ENCODE assay signal across 14 cellular contexts in the genomic region with DNA sequence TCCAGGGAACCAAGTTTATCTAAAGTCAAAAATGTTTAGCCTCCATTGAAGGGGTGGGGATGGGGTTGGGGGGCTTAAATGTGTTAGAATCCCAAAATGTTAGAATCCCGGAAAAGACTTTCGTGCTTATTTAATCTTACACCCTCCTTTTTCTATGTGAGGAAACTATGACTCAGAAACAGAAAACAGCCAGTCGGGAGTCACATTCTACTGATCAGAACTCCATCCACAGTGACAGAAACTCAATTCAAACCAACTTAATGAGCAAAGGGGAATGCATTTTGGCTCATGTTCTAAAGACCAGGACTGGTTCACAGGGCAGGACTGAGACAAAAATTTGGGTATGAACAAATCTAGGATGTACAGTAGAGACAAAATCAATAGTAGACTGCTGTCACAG. TPM values are rescaled to one million over a fixed set of nuclear protein-coding genes. Genes with fewer than 3 reads are reported as not detected.
A peak's percentile ranks its signal among the peaks of the same experiment; 100 is the strongest.
DNase-seq lines count a peak whose midpoint lies in the region; ATAC-seq, FAIRE-seq and TF ChIP-seq lines count a peak whose summit lies in the region.
"Had no signal": no experiment of that assay in that cellular context is flagged by ENCODE, and none has a peak within 500 bp of the region (broad histone marks: within the 10 kb centered on the region; RNA-seq: fewer than 3 reads in every experiment).

No MANE protein-coding gene starts in this region.

- H3K36me3 ChIP-seq in GM23338 (ENCODE audit: insufficient read depth) (no peaks in the 10 kb centered on the region), K562 (ENCODE audit: control insufficient read depth, insufficient read depth, low read length) (no peaks in the 10 kb centered on the region), endodermal cell (ENCODE audit: control insufficient read depth, insufficient read depth, low read length) (no peaks in the 10 kb centered on the region), thoracic aorta (no peaks in the 10 kb centered on the region), body of pancreas (replicated peaks in 1 of 2; ENCODE audit: insufficient read depth in 1 of 2, low read depth in 2 of 2) (no peaks in the 10 kb centered on the region)
- H3K36me3 ChIP-seq: BLaER1 had no signal

- H2AFZ ChIP-seq in GM23338 (0 out of 2 replicates have a peak overlapping the region, but pooled peaks have one; percentile 35), K562 (ENCODE audit: low read depth, low read length) (no peak overlapping the region)
- H2AFZ ChIP-seq: GM23248 had no signal

- H3K9me1 ChIP-seq in K562 (ENCODE audit: control insufficient read depth, insufficient read depth, low read length): no peaks in the 10 kb centered on the region

- in situ Hi-C loops in K562 (cut with MboI): no loop called here

- no TSS peak for BruUV-seq in K562 (replicated peaks; lab: Mats Ljungman, UMichigan)

- POLR2A ChIA-PET in K562 (lab: Yijun Ruan, JAX): no interaction called here

- H3K27me3 ChIP-seq in GM23338 (ENCODE audit: insufficient read depth): no peaks in the 10 kb centered on the region
- H3K27me3 ChIP-seq in K562 (ENCODE audit: control insufficient read depth in 2 of 2, insufficient read depth in 2 of 2, low read length in 2 of 2): peaks cover 6 to 22% of the 10 kb centered on the region in 2 experiments; a peak in 4 of 5 replicates
- H3K27me3 ChIP-seq in endodermal cell (ENCODE audit: control insufficient read depth, insufficient read depth, low read length, poor library complexity, severe bottlenecking): no peaks in the 10 kb centered on the region
- no peaks in the 10 kb centered on the region for H3K27me3 ChIP-seq in thoracic aorta (replicated peaks; ENCODE audit: insufficient read depth)
- no peaks in the 10 kb centered on the region for H3K27me3 ChIP-seq in body of pancreas

- CTCF ChIA-PET in K562 (lab: Yijun Ruan, JAX; ENCODE audit: low intra/inter-chr PET ratio): no interaction called here

- peaks cover 40% of the 10 kb centered on the region for H3K4me1 Mint-ChIP-seq in GM23338
- H3K4me1 Mint-ChIP-seq in endodermal cell: peaks cover 10% of the 10 kb centered on the region

- no peaks in the 10 kb centered on the region for H3K79me2 ChIP-seq in GM23338 (replicated peaks; ENCODE audit: insufficient read depth)
- no peaks in the 10 kb centered on the region for H3K79me2 ChIP-seq in K562 (ENCODE audit: control insufficient read depth, insufficient read depth, low read length)

- no peak overlapping the region for H3K27ac ChIP-seq in GM23338 (ENCODE audit: low read depth)
- H3K27ac ChIP-seq in K562 (ENCODE audit: extremely low read depth, low read depth, low read length): no peak overlapping the region
- no peak overlapping the region for H3K27ac ChIP-seq in endodermal cell (ENCODE audit: low read depth, low read length)
- peak overlapping the region; percentile 55 to 65 for H3K27ac ChIP-seq in thoracic aorta
- no peak overlapping the region for H3K27ac ChIP-seq in body of pancreas
- H3K27ac ChIP-seq: BLaER1, GM23248 had no signal

- H3K9me3 ChIP-seq in K562 (replicated peaks; ENCODE audit: control insufficient read depth, insufficient read depth, low read depth, low read length) (no peaks in the 10 kb centered on the region), endodermal cell (ENCODE audit: control insufficient read depth, low read length) (no peaks in the 10 kb centered on the region), thoracic aorta (no peaks in the 10 kb centered on the region), body of pancreas (no peaks in the 10 kb centered on the region)
- H3K9me3 ChIP-seq: BLaER1, Caco-2 had no signal

- no peak for TF ChIP-seq POLR2A in K562 (conservative IDR thresholded peaks at IDR 0.05)
- TF ChIP-seq POLR2A in body of pancreas (IDR thresholded peaks at IDR 0.05): no peak

- H3K9me3 Mint-ChIP-seq in GM23338: no peaks in the 10 kb centered on the region
- H3K9me3 Mint-ChIP-seq in endodermal cell: no peaks in the 10 kb centered on the region
- H3K9me3 Mint-ChIP-seq: CD8-positive, alpha-beta memory T cell; H9 had no signal

- DNase-seq in GM23338 (ENCODE audit: low spot score): no peak
- DNase-seq in K562 (ENCODE audit: extremely low read depth in 1 of 4, low spot score in 3 of 4): no peak
- peak; percentile 22 for DNase-seq in endodermal cell
- DNase-seq in thoracic aorta (ENCODE audit: low spot score): no peak
- DNase-seq in body of pancreas: no peak
- DNase-seq in DMS53 treated with DMSO at 0.1 percent for 48 hours (lab: John Stamatoyannopoulos, UW; ENCODE audit: unreplicated experiment): no peak
- no peak for DNase-seq in UCSD-AML1 (lab: John Stamatoyannopoulos, UW; ENCODE audit: unreplicated experiment)
- DNase-seq: 8988T; AML-193; Caco-2; CD8-positive, alpha-beta memory T cell; GM23248; H9 had no signal

- no peak overlapping the region for H3K9ac ChIP-seq in K562 (ENCODE audit: insufficient read depth in 1 of 2, low read depth in 2 of 2, low read length in 2 of 2)
- H3K9ac ChIP-seq in endodermal cell (ENCODE audit: extremely low read depth, low read length, poor library complexity, severe bottlenecking): no peak overlapping the region
- H3K9ac ChIP-seq: BLaER1, GM23248 had no signal

- intact Hi-C loops in K562 (cut with micrococcal nuclease): no loop called here
- intact Hi-C loops in body of pancreas (cut with DNase I): no loop called here

- H3K9me2 ChIP-seq in GM23338 (ENCODE audit: insufficient read depth): no peaks in the 10 kb centered on the region

- H3K36me3 Mint-ChIP-seq in GM23338 (ENCODE audit: low read depth) (no peaks in the 10 kb centered on the region), endodermal cell (ENCODE audit: low read depth) (no peaks in the 10 kb centered on the region)
- H3K36me3 Mint-ChIP-seq: CD8-positive, alpha-beta memory T cell had no signal

- TF ChIP-seq RAD21 in K562 (CRISPR knock-in tag; conservative IDR thresholded peaks at IDR 0.05 in 1 of 2, IDR thresholded peaks at IDR 0.05 in 1 of 2): no peak

- H3F3A ChIP-seq in GM23338 (replicated peaks; ENCODE audit: low read depth): no peaks in the 10 kb centered on the region

- H3K4me1 ChIP-seq in GM23338 (ENCODE audit: insufficient read depth) (peaks cover 26% of the 10 kb centered on the region), K562 (replicated peaks in 1 of 2; ENCODE audit: control insufficient read depth in 2 of 2, insufficient read depth in 2 of 2, low read length in 2 of 2) (no peaks in the 10 kb centered on the region), endodermal cell (ENCODE audit: control insufficient read depth, insufficient read depth, low read length) (no peaks in the 10 kb centered on the region), thoracic aorta (ENCODE audit: control insufficient read depth in 1 of 2, low read depth in 2 of 2) (peaks cover 0 to 26% of the 10 kb centered on the region in 2 donors), body of pancreas (no peaks in the 10 kb centered on the region)
- H3K4me1 ChIP-seq: Caco-2 had no signal

- no peak overlapping the region; the same call in 1 of the 2 replicates for H3K27ac Mint-ChIP-seq in GM23338
- no peak overlapping the region for H3K27ac Mint-ChIP-seq in endodermal cell
- H3K27ac Mint-ChIP-seq: CD8-positive, alpha-beta memory T cell had no signal

- WGBS in K562 (ENCODE audit: insufficient coverage, low coverage, missing lambda C conversion rate): 0% methylated on average over 3 of the region's 3 CpGs
- 71 to 92% methylated on average over 1 to 3 of the region's 3 CpGs for WGBS in endodermal cell (ENCODE audit: insufficient coverage in 1 of 2, insufficient read length in 1 of 2), 2 experiments
- 71 to 78% methylated on average over 3 of the region's 3 CpGs for WGBS in body of pancreas, 2 donors

- H3K4me3 Mint-ChIP-seq in GM23338: no peak overlapping the region
- H3K4me3 Mint-ChIP-seq in endodermal cell: no peak overlapping the region
- H3K4me3 Mint-ChIP-seq: CD8-positive, alpha-beta memory T cell had no signal

- H3K4me3 ChIP-seq in GM23338 (no peak overlapping the region), K562 (no peak overlapping the region), endodermal cell (ENCODE audit: low read length) (no peak overlapping the region), thoracic aorta (no peak overlapping the region), body of pancreas (no peak overlapping the region)
- H3K4me3 ChIP-seq: BLaER1, GM23248 had no signal

- H4K20me1 ChIP-seq in GM23338 (replicated peaks; ENCODE audit: insufficient read depth) (no peaks in the 10 kb centered on the region), K562 (replicated peaks; ENCODE audit: control insufficient read depth, insufficient read depth, low read length) (peaks cover 5% of the 10 kb centered on the region; the same call in 1 of the 2 replicates)
- H4K20me1 ChIP-seq: BLaER1 had no signal

- H3K27me3 Mint-ChIP-seq in GM23338 (ENCODE audit: insufficient read depth, low read depth, poor library complexity) (peaks cover 10% of the 10 kb centered on the region), endodermal cell (ENCODE audit: insufficient read depth) (peaks cover 8% of the 10 kb centered on the region)

- no peak for TF ChIP-seq EP300 in K562 (IDR thresholded peaks at IDR 0.05; ENCODE audit: low read length)

- TF ChIP-seq CTCF in GM23338 (conservative IDR thresholded peaks at IDR 0.05; ENCODE audit: low read depth in 2 of 2) (no peak), K562 (IDR thresholded peaks at IDR 0.05 in 2 of 3, conservative IDR thresholded peaks at IDR 0.05 in 1 of 3; ENCODE audit: insufficient read depth in 2 of 3, low read depth in 1 of 3, low read length in 3 of 3) (no peak), endodermal cell (conservative IDR thresholded peaks at IDR 0.05) (no peak), thoracic aorta (IDR thresholded peaks at IDR 0.05) (no peak), body of pancreas (IDR thresholded peaks at IDR 0.05) (no peak)

- H3K4me2 ChIP-seq in GM23338 (no peak overlapping the region), K562 (ENCODE audit: insufficient read depth, low read length) (no peak overlapping the region)
- H3K4me2 ChIP-seq: BLaER1 had no signal

- FAIRE-seq in K562 (lab: Jason Lieb, UNC): no peak

- ATAC-seq in GM23338: no peak
- ATAC-seq in K562: no peak
- ATAC-seq in thoracic aorta (ENCODE audit: insufficient number of reproducible peaks, low FRiP score, low read depth): peak; percentile 66
- no peak for ATAC-seq in body of pancreas

RNA-seq across cellular contexts. Expression of a gene that starts 31.9 kb away (rescaled TPM):
- total RNA-seq in GM23338 (2014; rRNA removed; shearing (Covaris generic)): 19.7 and 20.6 TPM in 2 replicates
- polyA plus RNA-seq in GM23338 (2016; fragmentation: Nextera tagmentation; extraction: Ambion mirVana) (14.9 and 16.1 TPM in 2 replicates), K562 (2011; rRNA removed) (17.8 and 21.5 TPM in 2 replicates), K562 (2014; fragmentation: Illumina TruSeq; extraction: Trizol) (15.5 and 18.3 TPM in 2 replicates), K562 (2014; fragmentation: Nextera tagmentation; extraction: Ambion mirVana) (1 to 10 TPM; 8.0 to 9.3 TPM), K562 (2014; rRNA removed) (12.2 and 12.6 TPM in 2 replicates)
- total RNA-seq in K562 (2011; cell fraction: chromatin; rRNA removed; ENCODE audit: low replicate concordance): 12.6 and 37.3 TPM in 2 replicates
- 6.3 and 9.9 TPM in 2 replicates for total RNA-seq in K562 (2011; cell fraction: nucleolus; rRNA removed)
- total RNA-seq in K562 (2011; cell fraction: nucleoplasm; rRNA removed): 12.0 and 18.2 TPM in 2 replicates
- total RNA-seq in K562 (2014; rRNA removed) (10.8 and 12.9 TPM in 2 replicates), K562 (2014; rRNA removed; fragmentation: Illumina TruSeq; extraction: Trizol) (21.2 and 24.9 TPM in 2 replicates), K562 (2015; rRNA removed; fragmentation: Illumina TruSeq; extraction: Trizol) (23.3 and 26.2 TPM in 2 replicates), K562 (2021) (13.6 and 13.8 TPM in 2 replicates), endodermal cell (10 to 100 TPM; 13.7 to 21.5 TPM), thoracic aorta (10 to 100 TPM; 27.3 to 32.1 TPM), body of pancreas (10 to 100 TPM; 32.0 to 52.9 TPM)
- polyA plus RNA-seq in K562 (2011; cell fraction: cytosol; rRNA removed): 6.8 and 10.1 TPM in 2 replicates
- polyA plus RNA-seq in K562 (2011; cell fraction: nucleus; rRNA removed): 9.6 and 13.3 TPM in 2 replicates
- 13.9 and 14.1 TPM in 2 replicates for polyA plus RNA-seq in K562 (2012)
- polyA minus RNA-seq in K562 (2011; rRNA and poly(A)+ RNA removed): 31.0 and 36.1 TPM in 2 replicates
- 11.6 and 12.5 TPM in 2 replicates for polyA minus RNA-seq in K562 (2011; cell fraction: cytosol; rRNA and poly(A)+ RNA removed)
- polyA minus RNA-seq in K562 (2011; cell fraction: nucleus; rRNA and poly(A)+ RNA removed): 11.3 and 21.7 TPM in 2 replicates
- polyA plus RNA-seq in endodermal cell (2013, experiment 1 of 2): 20.9 TPM
- polyA plus RNA-seq in endodermal cell (2013, experiment 2 of 2): 17.0 TPM

RNA-seq across cellular contexts. Expression of a gene that starts 38.3 kb away (rescaled TPM):
- total RNA-seq in GM23338 (2014; rRNA removed; shearing (Covaris generic)): 18.5 and 20.6 TPM in 2 replicates
- 19.0 and 28.4 TPM in 2 replicates for polyA plus RNA-seq in GM23338 (2016; fragmentation: Nextera tagmentation; extraction: Ambion mirVana)
- total RNA-seq in K562 (2011; cell fraction: chromatin; rRNA removed; ENCODE audit: low replicate concordance): not detected in 2 replicates
- not detected in 2 replicates for total RNA-seq in K562 (2011; cell fraction: nucleolus; rRNA removed)
- not detected in 2 replicates for total RNA-seq in K562 (2011; cell fraction: nucleoplasm; rRNA removed)
- 0.09 and 0.24 TPM in 2 replicates for total RNA-seq in K562 (2014; rRNA removed)
- 0.15 and 0.26 TPM in 2 replicates for total RNA-seq in K562 (2014; rRNA removed; fragmentation: Illumina TruSeq; extraction: Trizol)
- not detected in 2 replicates for total RNA-seq in K562 (2015; rRNA removed; fragmentation: Illumina TruSeq; extraction: Trizol)
- total RNA-seq in K562 (2021): 0.22 TPM in 1 of 2 replicates, not detected in the other
- polyA plus RNA-seq in K562 (2011; rRNA removed): 0.29 and 0.47 TPM in 2 replicates
- polyA plus RNA-seq in K562 (2011; cell fraction: cytosol; rRNA removed): 0.03 and 0.83 TPM in 2 replicates
- polyA plus RNA-seq in K562 (2011; cell fraction: nucleus; rRNA removed): 0.42 TPM in 1 of 2 replicates, not detected in the other
- 0.04 and 0.08 TPM in 2 replicates for polyA plus RNA-seq in K562 (2012)
- 0.16 and 0.24 TPM in 2 replicates for polyA plus RNA-seq in K562 (2014; fragmentation: Illumina TruSeq; extraction: Trizol)
- under 1 TPM; 0.04 to 0.13 TPM for polyA plus RNA-seq in K562 (2014; fragmentation: Nextera tagmentation; extraction: Ambion mirVana)
- polyA plus RNA-seq in K562 (2014; rRNA removed): not detected in 2 replicates
- polyA minus RNA-seq in K562 (2011; rRNA and poly(A)+ RNA removed): 0.21 and 0.51 TPM in 2 replicates
- polyA minus RNA-seq in K562 (2011; cell fraction: cytosol; rRNA and poly(A)+ RNA removed): not detected in 2 replicates
- polyA minus RNA-seq in K562 (2011; cell fraction: nucleus; rRNA and poly(A)+ RNA removed): 0.22 TPM in 1 of 2 replicates, not detected in the other
- total RNA-seq in endodermal cell: 10 to 100 TPM; 22.5 to 41.7 TPM
- polyA plus RNA-seq in endodermal cell (2013, experiment 1 of 2): 23.1 TPM
- polyA plus RNA-seq in endodermal cell (2013, experiment 2 of 2): 23.8 TPM
- total RNA-seq in thoracic aorta: 10 to 100 TPM; 15.8 to 19.3 TPM
- total RNA-seq in body of pancreas: 1 to 10 TPM; 1.3 to 8.6 TPM

Comparison
In these comparisons a context has a peak if more than half of its experiments do, and no peak if none do; other contexts are left out.
1. H3K27ac ChIP-seq: peak in thoracic aorta (2 of 2); none in GM23338 (single experiment), K562 (single experiment), endodermal cell (single experiment) and body of pancreas (0 of 4).